ENCODE assay signal across 1 cellular context in the genomic region with DNA sequence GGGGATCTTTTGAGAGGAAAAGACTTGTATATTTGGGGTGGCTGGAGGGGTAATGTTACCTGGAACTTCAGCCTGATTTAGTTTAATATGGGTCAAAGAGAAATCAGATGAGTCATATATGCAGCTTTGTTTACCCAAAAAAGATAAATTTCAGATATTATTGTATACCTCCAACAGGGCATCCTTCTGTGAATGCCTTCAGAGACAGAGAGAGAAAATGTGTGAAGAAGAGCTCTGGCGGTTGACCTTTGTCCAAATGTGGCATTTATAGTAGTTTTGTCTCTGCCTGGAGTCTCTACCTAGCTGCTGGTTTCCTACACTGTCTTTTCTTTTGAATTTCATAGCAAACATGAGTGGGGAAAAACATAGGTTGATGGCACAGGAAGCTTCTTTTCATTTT.
TF ChIP-seq lines count a peak whose summit lies in the region.

No MANE protein-coding gene starts in this region.

TF ChIP-seq in HepG2, 621 proteins besides CTCF, POLR2A, EP300 and RAD21:
- TF ChIP-seq NR2F6 (IDR thresholded peaks at IDR 0.05) (peak; percentile 40; the same call in 1 of the 2 replicates), NR2F6 (CRISPR knock-in tag; IDR thresholded peaks at IDR 0.05) (0 out of 2 replicates have a peak, but pooled peaks have one; percentile 15), ZNF510 (CRISPR knock-in tag; IDR thresholded peaks at IDR 0.05; ENCODE audit: low read depth) (no peak), ZNF24 (IDR thresholded peaks at IDR 0.05) (no peak), ZBTB20 (CRISPR knock-in tag; IDR thresholded peaks at IDR 0.05; ENCODE audit: borderline replicate concordance, low read depth) (no peak), HDAC6 (IDR thresholded peaks at IDR 0.05; ENCODE audit: low read depth, low read length) (no peak), ONECUT2 (CRISPR knock-in tag; IDR thresholded peaks at IDR 0.05) (no peak), HNF4G (IDR thresholded peaks at IDR 0.05; ENCODE audit: borderline replicate concordance, low read depth, low read length) (0 out of 2 replicates have a peak, but pooled peaks have one; percentile 16), HNF4G (CRISPR knock-in tag; IDR thresholded peaks at IDR 0.05; ENCODE audit: borderline replicate concordance, low read depth) (no peak)
- TF ChIP-seq, protein P1, sequence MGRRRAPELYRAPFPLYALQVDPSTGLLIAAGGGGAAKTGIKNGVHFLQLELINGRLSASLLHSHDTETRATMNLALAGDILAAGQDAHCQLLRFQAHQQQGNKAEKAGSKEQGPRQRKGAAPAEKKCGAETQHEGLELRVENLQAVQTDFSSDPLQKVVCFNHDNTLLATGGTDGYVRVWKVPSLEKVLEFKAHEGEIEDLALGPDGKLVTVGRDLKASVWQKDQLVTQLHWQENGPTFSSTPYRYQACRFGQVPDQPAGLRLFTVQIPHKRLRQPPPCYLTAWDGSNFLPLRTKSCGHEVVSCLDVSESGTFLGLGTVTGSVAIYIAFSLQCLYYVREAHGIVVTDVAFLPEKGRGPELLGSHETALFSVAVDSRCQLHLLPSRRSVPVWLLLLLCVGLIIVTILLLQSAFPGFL (CRISPR knock-in tag; IDR thresholded peaks at IDR 0.05): no peak
- TF ChIP-seq, protein P2, sequence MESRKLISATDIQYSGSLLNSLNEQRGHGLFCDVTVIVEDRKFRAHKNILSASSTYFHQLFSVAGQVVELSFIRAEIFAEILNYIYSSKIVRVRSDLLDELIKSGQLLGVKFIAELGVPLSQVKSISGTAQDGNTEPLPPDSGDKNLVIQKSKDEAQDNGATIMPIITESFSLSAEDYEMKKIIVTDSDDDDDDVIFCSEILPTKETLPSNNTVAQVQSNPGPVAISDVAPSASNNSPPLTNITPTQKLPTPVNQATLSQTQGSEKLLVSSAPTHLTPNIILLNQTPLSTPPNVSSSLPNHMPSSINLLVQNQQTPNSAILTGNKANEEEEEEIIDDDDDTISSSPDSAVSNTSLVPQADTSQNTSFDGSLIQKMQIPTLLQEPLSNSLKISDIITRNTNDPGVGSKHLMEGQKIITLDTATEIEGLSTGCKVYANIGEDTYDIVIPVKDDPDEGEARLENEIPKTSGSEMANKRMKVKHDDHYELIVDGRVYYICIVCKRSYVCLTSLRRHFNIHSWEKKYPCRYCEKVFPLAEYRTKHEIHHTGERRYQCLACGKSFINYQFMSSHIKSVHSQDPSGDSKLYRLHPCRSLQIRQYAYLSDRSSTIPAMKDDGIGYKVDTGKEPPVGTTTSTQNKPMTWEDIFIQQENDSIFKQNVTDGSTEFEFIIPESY (CRISPR knock-in tag; IDR thresholded peaks at IDR 0.05): peak; percentile 88
